27 cellular contexts compared by ENCODE assay signal in genomic region chr9:12629091-12629490, GRCh38.
"Had no signal": no experiment of that assay in that cellular context is flagged by ENCODE, and none has a peak within 500 bp of the region (broad histone marks: within the 10 kb centered on the region; RNA-seq: fewer than 3 reads in every experiment).

No MANE protein-coding gene starts in this region.

- H3K27ac ChIP-seq: PC-9, RWPE1 had no signal

- H3K4me3 ChIP-seq: K562, PC-9 had no signal

- H3K4me3 Mint-ChIP-seq: activated CD4-positive, alpha-beta T cell treated with anti-CD3 and anti-CD28 coated beads, Interleukin-2, amount 10 ng/mL, durations not matched to agents 24 days and 14 days; activated CD8-positive, alpha-beta T cell treated with anti-CD3 and anti-CD28 coated beads for 36 hours; activated naive CD4-positive, alpha-beta T cell treated with anti-CD3 and anti-CD28 coated beads, Interleukin-2, amount 50 U/mL, for 24 hours; activated naive CD8-positive, alpha-beta T cell treated with anti-CD3 and anti-CD28 coated beads, Interleukin-2, amount 10 ng/mL, durations not matched to agents 7 days and 5 days; activated T-cell treated with anti-CD3 and anti-CD28 coated beads, Interleukin-2, amount 50 U/mL, for 24 hours; brain had no signal

- H3K9me3 Mint-ChIP-seq: activated CD4-positive, alpha-beta T cell treated with anti-CD3 and anti-CD28 coated beads, Interleukin-2, amount 10 ng/mL, durations not matched to agents 24 days and 14 days; activated naive CD4-positive, alpha-beta T cell treated with anti-CD3 and anti-CD28 coated beads, Interleukin-2, amount 50 U/mL, for 24 hours; brain had no signal

- H3K27ac Mint-ChIP-seq: activated CD4-positive, alpha-beta T cell treated with anti-CD3 and anti-CD28 coated beads, Interleukin-2, amount 10 ng/mL, durations not matched to agents 24 days and 14 days; activated CD8-positive, alpha-beta T cell treated with anti-CD3 and anti-CD28 coated beads for 36 hours; activated naive CD4-positive, alpha-beta T cell treated with anti-CD3 and anti-CD28 coated beads, Interleukin-2, amount 50 U/mL, for 24 hours; activated naive CD8-positive, alpha-beta T cell treated with anti-CD3 and anti-CD28 coated beads, Interleukin-2, amount 10 ng/mL, durations not matched to agents 7 days and 5 days; activated T-cell treated with anti-CD3 and anti-CD28 coated beads, Interleukin-2, amount 50 U/mL, for 24 hours; activated T-helper 2 cell treated with anti-CD3 and anti-CD28 coated beads, Interferon-gamma antibody, Interleukin-2, Interleukin-4, amounts not matched to agents 10 μg/mL and 5 μg/mL and 100 μg/mL, durations not matched to agents 14 hours and 24 hours and 36 hours had no signal

- H3K27me3 Mint-ChIP-seq: activated CD4-positive, alpha-beta T cell treated with anti-CD3 and anti-CD28 coated beads, Interleukin-2, amount 10 ng/mL, durations not matched to agents 24 days and 14 days; activated CD8-positive, alpha-beta T cell treated with anti-CD3 and anti-CD28 coated beads for 36 hours; activated naive CD4-positive, alpha-beta T cell treated with anti-CD3 and anti-CD28 coated beads, Interleukin-2, amount 50 U/mL, for 24 hours; activated naive CD8-positive, alpha-beta T cell treated with anti-CD3 and anti-CD28 coated beads, Interleukin-2, amount 10 ng/mL, durations not matched to agents 7 days and 5 days; activated T-cell treated with anti-CD3 and anti-CD28 coated beads, Interleukin-2, amount 50 U/mL, for 24 hours; brain had no signal

- H3K4me1 Mint-ChIP-seq: activated CD4-positive, alpha-beta T cell treated with anti-CD3 and anti-CD28 coated beads, Interleukin-2, amount 10 ng/mL, durations not matched to agents 24 days and 14 days; activated naive CD4-positive, alpha-beta T cell treated with anti-CD3 and anti-CD28 coated beads, Interleukin-2, amount 50 U/mL, for 24 hours; activated naive CD8-positive, alpha-beta T cell treated with anti-CD3 and anti-CD28 coated beads, Interleukin-2, amount 10 ng/mL, durations not matched to agents 7 days and 5 days had no signal

- H3K36me3 Mint-ChIP-seq: activated naive CD4-positive, alpha-beta T cell treated with anti-CD3 and anti-CD28 coated beads, Interleukin-2, amount 50 U/mL, for 24 hours; activated naive CD8-positive, alpha-beta T cell treated with anti-CD3 and anti-CD28 coated beads, Interleukin-2, amount 10 ng/mL, durations not matched to agents 7 days and 5 days; brain had no signal

- DNase-seq: activated CD4-positive, alpha-beta T cell treated with anti-CD3 and anti-CD28 coated beads, Interleukin-2, amount 10 ng/mL, durations not matched to agents 24 days and 14 days; activated CD4-positive, alpha-beta T cell treated with anti-CD3 and anti-CD28 coated beads, Interleukin-2, amount 50 U/mL, for 4 hours; activated CD8-positive, alpha-beta T cell treated with anti-CD3 and anti-CD28 coated beads for 36 hours; activated gamma-delta T cell; activated naive CD4-positive, alpha-beta T cell treated with Interleukin-2 at 50 U/mL for 16 hours; activated naive CD8-positive, alpha-beta T cell treated with anti-CD3 and anti-CD28 coated beads, Interleukin-2, amount 10 ng/mL, durations not matched to agents 7 days and 5 days; activated T-cell treated with anti-CD3 and anti-CD28 coated beads, Interleukin-2, amount 50 U/mL, for 24 hours; central memory CD4-positive, alpha-beta T cell; NCI-H1092 treated with DMSO at 0.1 percent for 48 hours; NCI-H1417; NCI-H187 treated with DMSO at 0.1 percent for 48 hours; NCI-H2081 treated with DMSO at 0.1 percent for 48 hours; NCI-H510A; NCI-H526; NCI-H748 treated with DMSO at 0.1 percent for 48 hours; NK-92 treated with Interleukin-12 subunit alpha and Interleukin-12 subunit beta, amount 100 ng/mL, for 24 hours; PC-9; SIG-M5; SW 1271; T-helper 1 cell; T-helper 2 cell; T-helper 9 cell had no signal
